31 cellular contexts compared by ENCODE assay signal in genomic region chr2:6213056-6213780, GRCh38.
"Had no signal": no experiment of that assay in that cellular context is flagged by ENCODE, and none has a peak within 500 bp of the region (broad histone marks: within the 10 kb centered on the region; RNA-seq: fewer than 3 reads in every experiment).

No MANE protein-coding gene starts in this region.

- H3K27me3 ChIP-seq: brain microvascular endothelial cell, esophagus muscularis mucosa, foreskin keratinocyte, gastrocnemius medialis had no signal

- H3K36me3 Mint-ChIP-seq: activated naive CD8-positive, alpha-beta T cell had no signal

- DNase-seq: activated CD4-positive, alpha-beta T cell treated with anti-CD3 and anti-CD28 coated beads for 1 hour; activated CD4-positive, alpha-beta T cell treated with anti-CD3 and anti-CD28 coated beads for 4 hours; activated CD4-positive, alpha-beta T cell treated with anti-CD3 and anti-CD28 coated beads, Interleukin-2, amount 50 U/mL, for 1 hour; activated CD4-positive, alpha-beta T cell treated with anti-CD3 and anti-CD28 coated beads, Interleukin-2, amount 50 U/mL, for 48 hours; activated CD8-positive, alpha-beta memory T cell treated with anti-CD3 and anti-CD28 coated beads for 24 hours; activated CD8-positive, alpha-beta T cell treated with anti-CD3 and anti-CD28 coated beads for 36 hours; activated effector memory CD4-positive, alpha-beta T cell treated with Interleukin-2 at 50 U/mL for 16 hours; activated gamma-delta T cell treated with Interleukin-2 at 50 U/mL for 16 hours; activated naive CD4-positive, alpha-beta T cell treated with anti-CD3 and anti-CD28 coated beads, Interleukin-2, amount 50 U/mL, for 16 hours; activated naive CD4-positive, alpha-beta T cell treated with Interleukin-2 at 50 U/mL for 16 hours; activated T-cell treated with anti-CD3 and anti-CD28 coated beads, Interleukin-2, amount 50 U/mL, for 4 hours; amniotic stem cell; anterior cingulate cortex; brain microvascular endothelial cell; dorsolateral prefrontal cortex; effector memory CD4-positive, alpha-beta T cell; endodermal cell; erythroblast; foreskin keratinocyte; gastrocnemius medialis; T-helper 1 cell; T-helper 17 cell; T1000 had no signal

- H3K4me3 Mint-ChIP-seq: activated CD8-positive, alpha-beta T cell treated with anti-CD3 and anti-CD28 coated beads for 36 hours; activated naive CD8-positive, alpha-beta T cell; activated T-cell treated with anti-CD3 and anti-CD28 coated beads, Interleukin-2, amount 50 U/mL, for 4 hours; activated T-helper 17 cell treated with anti-CD3 and anti-CD28 coated beads, Interleukin-2, amount 50 U/mL, for 72 hours; central memory CD8-positive, alpha-beta T cell; dendritic cell treated with granulocyte-macrophage colony-stimulating factor and Interleukin-4, amounts not matched to agents 40 ng/mL and 50 ng/mL, for 4 days; endodermal cell; T-helper 17 cell; T-helper 2 cell treated with Interferon-gamma antibody and Interleukin-4, amounts not matched to agents 5 μg/mL and 100 μg/mL, for 36 hours; WTC11 had no signal

- H3K4me1 Mint-ChIP-seq: activated T-helper 17 cell treated with anti-CD3 and anti-CD28 coated beads, Interleukin-2, amount 50 U/mL, for 72 hours; central memory CD8-positive, alpha-beta T cell; endodermal cell; T-helper 17 cell; WTC11 had no signal

- H3K4me3 ChIP-seq: coronary artery, dorsolateral prefrontal cortex, esophagus muscularis mucosa, gastrocnemius medialis had no signal

- H3K27ac Mint-ChIP-seq: activated CD8-positive, alpha-beta T cell treated with anti-CD3 and anti-CD28 coated beads for 36 hours; activated naive CD8-positive, alpha-beta T cell; activated T-helper 17 cell treated with anti-CD3 and anti-CD28 coated beads, Interleukin-2, amount 50 U/mL, for 72 hours; dendritic cell treated with granulocyte-macrophage colony-stimulating factor and Interleukin-4, amounts not matched to agents 40 ng/mL and 50 ng/mL, for 4 days; endodermal cell; T-helper 17 cell; T-helper 2 cell treated with Interferon-gamma antibody and Interleukin-4, amounts not matched to agents 5 μg/mL and 100 μg/mL, for 36 hours; WTC11 had no signal

- H3K9me3 ChIP-seq: esophagus muscularis mucosa, gastrocnemius medialis had no signal

- ATAC-seq: activated CD8-positive, alpha-beta T cell treated with anti-CD3 and anti-CD28 coated beads for 36 hours; activated T-cell treated with anti-CD3 and anti-CD28 coated beads, Interleukin-2, amount 50 U/mL, for 4 hours; activated T-helper 17 cell treated with anti-CD3 and anti-CD28 coated beads, Interleukin-2, amount 50 U/mL, for 72 hours; gastrocnemius medialis; T-helper 17 cell; WTC11 had no signal

- H3K27me3 Mint-ChIP-seq: activated CD8-positive, alpha-beta T cell treated with anti-CD3 and anti-CD28 coated beads for 36 hours; activated T-helper 17 cell treated with anti-CD3 and anti-CD28 coated beads, Interleukin-2, amount 50 U/mL, for 72 hours; central memory CD8-positive, alpha-beta T cell; dendritic cell treated with granulocyte-macrophage colony-stimulating factor and Interleukin-4, amounts not matched to agents 40 ng/mL and 50 ng/mL, for 4 days; T-helper 17 cell had no signal

- H3K27ac ChIP-seq: brain microvascular endothelial cell, coronary artery, dorsolateral prefrontal cortex, esophagus muscularis mucosa, foreskin keratinocyte, gastrocnemius medialis had no signal

- H3K4me1 ChIP-seq: esophagus muscularis mucosa, gastrocnemius medialis had no signal

- H3K9me3 Mint-ChIP-seq: activated CD8-positive, alpha-beta T cell treated with anti-CD3 and anti-CD28 coated beads for 36 hours; activated T-cell treated with anti-CD3 and anti-CD28 coated beads, Interleukin-2, amount 50 U/mL, for 4 hours; endodermal cell; T-helper 2 cell treated with Interferon-gamma antibody and Interleukin-4, amounts not matched to agents 5 μg/mL and 100 μg/mL, for 36 hours had no signal

- H3K36me3 ChIP-seq: brain microvascular endothelial cell, esophagus muscularis mucosa, gastrocnemius medialis had no signal
